ENCODE assay signal across 26 cellular contexts in the genomic region with DNA sequence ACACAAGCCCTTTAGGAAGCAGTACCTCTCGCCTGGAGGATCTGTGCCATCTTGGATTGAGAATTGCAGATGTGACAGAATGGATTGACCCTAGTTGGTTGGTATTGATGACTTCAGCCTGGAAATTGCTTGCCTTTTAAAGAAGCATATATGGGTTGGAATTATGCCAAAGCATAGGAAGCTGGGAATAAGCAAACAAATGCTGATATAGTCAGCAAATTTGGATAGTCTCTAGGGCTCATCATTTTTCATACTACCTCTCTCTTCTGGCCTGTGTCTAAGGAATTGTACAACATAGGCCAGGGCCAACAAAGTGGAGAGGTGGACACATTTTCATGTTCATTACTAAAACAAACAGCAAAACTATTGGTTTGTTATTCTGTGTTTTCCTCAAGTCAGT.
"Had no signal": no experiment of that assay in that cellular context is flagged by ENCODE, and none has a peak within 500 bp of the region (broad histone marks: within the 10 kb centered on the region; RNA-seq: fewer than 3 reads in every experiment).

No MANE protein-coding gene starts in this region.

- H3K27me3 ChIP-seq: esophagus muscularis mucosa, ovary, spleen, tibial nerve, upper lobe of left lung had no signal

- ATAC-seq: left lobe of liver; natural killer cell; psoas muscle; right cardiac atrium; stimulated activated memory B cell treated with anti-CD40 and anti-IgM and Interleukin-4, amounts not matched to agents 10 μg/mL and 1 μg/mL and 100 μg/mL, for 72 hours had no signal

- H3K4me3 Mint-ChIP-seq: memory B cell; natural killer cell; stimulated activated memory B cell treated with anti-CD40 and anti-IgM and Interleukin-4, amounts not matched to agents 10 μg/mL and 1 μg/mL and 100 μg/mL, for 72 hours; stimulated activated naive CD8-positive, alpha-beta T cell treated with anti-CD3 and anti-CD28 coated beads, Interleukin-15, Interleukin-2, amounts not matched to agents 100 ng/mL and 50 ng/mL, for 24 hours had no signal

- H3K9me3 Mint-ChIP-seq: memory B cell; natural killer cell; stimulated activated memory B cell treated with anti-CD40 and anti-IgM and Interleukin-4, amounts not matched to agents 10 μg/mL and 1 μg/mL and 100 μg/mL, for 72 hours had no signal

- H3K27ac ChIP-seq: coronary artery, esophagus muscularis mucosa, ovary, skin epidermis, spleen, thoracic aorta, tibial nerve, upper lobe of left lung had no signal

- H3K4me3 ChIP-seq: coronary artery, esophagus muscularis mucosa, lung, ovary, psoas muscle, skin epidermis, spleen, thoracic aorta, tibial nerve, upper lobe of left lung had no signal

- H3K4me1 ChIP-seq: tibial nerve had no signal

- H3K9me3 ChIP-seq: esophagus muscularis mucosa, ovary, psoas muscle, spleen, thoracic aorta, upper lobe of left lung had no signal

- FAIRE-seq: endothelial cell of umbilical vein, kidney, urothelium cell line had no signal

- H3K27me3 Mint-ChIP-seq: memory B cell; stimulated activated memory B cell treated with anti-CD40 and anti-IgM and Interleukin-4, amounts not matched to agents 10 μg/mL and 1 μg/mL and 100 μg/mL, for 72 hours; stimulated activated naive CD8-positive, alpha-beta T cell treated with anti-CD3 and anti-CD28 coated beads, Interleukin-15, Interleukin-2, amounts not matched to agents 100 ng/mL and 50 ng/mL, for 24 hours had no signal

- H3K27ac Mint-ChIP-seq: memory B cell; natural killer cell; stimulated activated memory B cell treated with anti-CD40 and anti-IgM and Interleukin-4, amounts not matched to agents 10 μg/mL and 1 μg/mL and 100 μg/mL, for 72 hours; stimulated activated naive CD8-positive, alpha-beta T cell treated with anti-CD3 and anti-CD28 coated beads, Interleukin-15, Interleukin-2, amounts not matched to agents 100 ng/mL and 50 ng/mL, for 24 hours had no signal

- DNase-seq: dermis blood vessel endothelial cell; effector memory CD4-positive, alpha-beta T cell; foreskin melanocyte; head of caudate nucleus; kidney; natural killer cell; occipital lobe; ovary; posterior cingulate gyrus; psoas muscle; right cardiac atrium; spleen; stimulated activated CD4-positive, alpha-beta T cell treated with anti-CD3 and anti-CD28 coated beads, Interleukin-4, amount 100 ng/mL, for 4 hours; upper lobe of left lung had no signal
